In the genomic region with DNA sequence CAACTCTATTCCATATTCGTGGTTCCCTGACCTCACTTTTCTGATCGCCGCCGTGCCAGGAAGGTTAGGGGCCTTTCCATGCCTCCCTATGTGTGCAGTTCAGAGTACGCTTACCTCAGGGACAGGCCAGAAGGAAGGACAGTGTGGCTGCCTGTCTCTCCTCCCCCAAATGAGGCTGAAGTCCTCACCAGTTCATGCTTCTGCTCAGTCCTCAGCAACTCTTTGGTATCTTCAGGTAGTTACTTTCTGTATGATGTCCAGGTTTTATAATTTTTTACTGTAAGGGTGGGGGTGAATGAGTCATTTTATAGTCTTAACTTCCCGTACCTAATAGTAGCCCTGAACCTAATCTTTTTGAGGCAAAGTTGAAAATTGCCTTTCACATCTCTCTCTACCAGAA, we compare ENCODE assay signal across 17 cellular contexts.
"Had no signal": no experiment of that assay in that cellular context is flagged by ENCODE, and none has a peak within 500 bp of the region (broad histone marks: within the 10 kb centered on the region; RNA-seq: fewer than 3 reads in every experiment).

No MANE protein-coding gene starts in this region.

- H3K36me3 ChIP-seq: brain microvascular endothelial cell had no signal

- DNase-seq: activated CD4-positive, alpha-beta T cell treated with anti-CD3 and anti-CD28 coated beads, Interleukin-2, amount 50 U/mL, for 4 hours; activated CD4-positive, CD25-positive, alpha-beta regulatory T cell treated with anti-CD3 and anti-CD28 coated beads, Interleukin-2, amount 50 U/mL, for 72 hours; activated T-cell treated with anti-CD3 and anti-CD28 coated beads, Interleukin-2, amount 50 U/mL, for 1 hour; amygdala; brain microvascular endothelial cell; cerebellar nuclear complex; foreskin melanocyte; heart left ventricle; kidney; left ventricle myocardium superior; occipital lobe; psoas muscle; sigmoid colon; stimulated activated CD4-positive, alpha-beta T cell treated with anti-CD3 and anti-CD28 coated beads, Interleukin-12 subunit alpha, Interleukin-12 subunit beta, amount 100 ng/mL, for 4 hours; stimulated activated naive CD4-positive, alpha-beta T cell treated with Interleukin-2 at 50 U/mL for 16 hours; upper lobe of right lung had no signal

- ATAC-seq: activated naive CD4-positive, alpha-beta T cell treated with anti-CD3 and anti-CD28 coated beads, Interleukin-2, amount 50 U/mL, for 72 hours; heart left ventricle; left ventricle myocardium superior; psoas muscle; upper lobe of right lung had no signal

- H3K9me3 ChIP-seq: heart left ventricle, psoas muscle, sigmoid colon, upper lobe of right lung had no signal

- H3K27me3 ChIP-seq: brain microvascular endothelial cell, heart left ventricle, sigmoid colon, upper lobe of right lung had no signal

- H3K4me3 ChIP-seq: heart left ventricle, psoas muscle, sigmoid colon, upper lobe of right lung had no signal

- H3K4me1 ChIP-seq: psoas muscle, upper lobe of right lung had no signal

- H3K27ac ChIP-seq: brain microvascular endothelial cell, heart left ventricle, psoas muscle, sigmoid colon, upper lobe of right lung had no signal
